ENCODE assay signal across 23 cellular contexts in the genomic region with DNA sequence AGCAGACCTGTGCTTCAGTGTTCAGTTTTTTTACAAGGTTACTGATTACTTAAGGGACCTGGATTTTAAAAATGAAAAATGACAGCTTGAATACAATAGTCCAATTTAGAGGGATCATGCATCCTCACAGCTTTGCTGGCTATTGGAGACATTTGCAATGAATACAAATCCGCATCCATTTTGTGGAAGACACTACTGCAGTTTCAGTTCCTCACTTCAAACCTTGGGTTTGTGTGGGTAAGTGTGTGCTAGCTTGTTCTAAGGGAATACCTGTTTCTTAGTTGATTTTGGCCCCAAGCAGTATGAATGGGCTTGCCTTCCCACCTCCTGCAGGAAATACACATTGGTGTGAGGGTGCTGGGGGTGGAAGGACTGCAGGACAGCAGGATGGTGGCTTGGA.
"Had no signal": no experiment of that assay in that cellular context is flagged by ENCODE, and none has a peak within 500 bp of the region (broad histone marks: within the 10 kb centered on the region; RNA-seq: fewer than 3 reads in every experiment).

No MANE protein-coding gene starts in this region.

- H2AFZ ChIP-seq: neural progenitor cell had no signal

- H3K4me3 ChIP-seq: gastrocnemius medialis, left ventricle myocardium inferior, lung, neural progenitor cell, right lobe of liver, stomach, thyroid gland, upper lobe of right lung had no signal

- H3K36me3 Mint-ChIP-seq: activated naive CD4-positive, alpha-beta T cell treated with anti-CD3 and anti-CD28 coated beads, Interleukin-2, amount 10 ng/mL, durations not matched to agents 7 days and 5 days; activated naive CD8-positive, alpha-beta T cell treated with anti-CD3 and anti-CD28 coated beads, Interleukin-2, amount 10 ng/mL, durations not matched to agents 7 days and 5 days; natural killer cell; neural progenitor cell had no signal

- H3K36me3 ChIP-seq: brain microvascular endothelial cell, gastrocnemius medialis, left ventricle myocardium inferior, neural progenitor cell, right lobe of liver, stomach, thyroid gland, upper lobe of right lung had no signal

- ATAC-seq: effector memory CD8-positive, alpha-beta T cell had no signal

- DNase-seq: activated CD4-positive, alpha-beta T cell treated with anti-CD3 and anti-CD28 coated beads, Interleukin-2, amount 50 U/mL, for 4 hours; activated CD8-positive, alpha-beta memory T cell treated with anti-CD3 and anti-CD28 coated beads, Interleukin-2, amount 50 U/mL, for 4 hours; activated gamma-delta T cell; activated naive CD8-positive, alpha-beta T cell treated with anti-CD3 and anti-CD28 coated beads, Interleukin-2, amount 10 ng/mL, durations not matched to agents 7 days and 5 days; activated T-cell treated with anti-CD3 and anti-CD28 coated beads, Interleukin-2, amount 50 U/mL, for 1 hour; cortex of kidney; gastrocnemius medialis; glutamatergic neuron; islet precursor cell; left ventricle myocardium inferior; natural killer cell; right lobe of liver; stomach; upper lobe of right lung had no signal

- H3K4me1 Mint-ChIP-seq: activated naive CD4-positive, alpha-beta T cell treated with anti-CD3 and anti-CD28 coated beads, Interleukin-2, amount 10 ng/mL, durations not matched to agents 7 days and 5 days; activated naive CD8-positive, alpha-beta T cell treated with anti-CD3 and anti-CD28 coated beads, Interleukin-2, amount 10 ng/mL, durations not matched to agents 7 days and 5 days; natural killer cell had no signal

- H3K27ac Mint-ChIP-seq: activated naive CD4-positive, alpha-beta T cell treated with anti-CD3 and anti-CD28 coated beads, Interleukin-2, amount 10 ng/mL, durations not matched to agents 7 days and 5 days; activated naive CD8-positive, alpha-beta T cell treated with anti-CD3 and anti-CD28 coated beads, Interleukin-2, amount 10 ng/mL, durations not matched to agents 7 days and 5 days; activated T-helper 1 cell treated with anti-CD3 and anti-CD28 coated beads, Interleukin-12 subunit alpha, Interleukin-12 subunit beta, Interleukin-2, Interleukin-4 antibody, amounts not matched to agents 30 ng/mL and 10 ng/mL and 1 ng/mL, durations not matched to agents 14 hours and 24 hours and 36 hours; effector memory CD8-positive, alpha-beta T cell; natural killer cell; neural progenitor cell had no signal

- H3K4me2 ChIP-seq: neural progenitor cell had no signal

- H3K4me1 ChIP-seq: gastrocnemius medialis, left ventricle myocardium inferior, neural progenitor cell, right lobe of liver, stomach, thyroid gland, upper lobe of right lung had no signal

- H3K9ac ChIP-seq: neural progenitor cell had no signal

- H3K9me3 Mint-ChIP-seq: activated naive CD4-positive, alpha-beta T cell treated with anti-CD3 and anti-CD28 coated beads, Interleukin-2, amount 10 ng/mL, durations not matched to agents 7 days and 5 days; activated naive CD8-positive, alpha-beta T cell treated with anti-CD3 and anti-CD28 coated beads, Interleukin-2, amount 10 ng/mL, durations not matched to agents 7 days and 5 days; activated T-helper 1 cell treated with anti-CD3 and anti-CD28 coated beads, Interleukin-12 subunit alpha, Interleukin-12 subunit beta, Interleukin-2, Interleukin-4 antibody, amounts not matched to agents 30 ng/mL and 10 ng/mL and 1 ng/mL, durations not matched to agents 14 hours and 24 hours and 36 hours; effector memory CD8-positive, alpha-beta T cell; natural killer cell had no signal

- H3K27ac ChIP-seq: brain microvascular endothelial cell, gastrocnemius medialis, left ventricle myocardium inferior, neural progenitor cell, right lobe of liver, stomach, thyroid gland, upper lobe of right lung, VCaP had no signal

- H3K4me3 Mint-ChIP-seq: activated naive CD4-positive, alpha-beta T cell treated with anti-CD3 and anti-CD28 coated beads, Interleukin-2, amount 10 ng/mL, durations not matched to agents 7 days and 5 days; activated naive CD8-positive, alpha-beta T cell treated with anti-CD3 and anti-CD28 coated beads, Interleukin-2, amount 10 ng/mL, durations not matched to agents 7 days and 5 days; activated T-helper 1 cell treated with anti-CD3 and anti-CD28 coated beads, Interleukin-12 subunit alpha, Interleukin-12 subunit beta, Interleukin-2, Interleukin-4 antibody, amounts not matched to agents 30 ng/mL and 10 ng/mL and 1 ng/mL, durations not matched to agents 14 hours and 24 hours and 36 hours; effector memory CD8-positive, alpha-beta T cell; natural killer cell; neural progenitor cell had no signal

- FAIRE-seq: astrocyte had no signal

- H3K27me3 ChIP-seq: brain microvascular endothelial cell, gastrocnemius medialis, neural progenitor cell, right lobe of liver, thyroid gland, upper lobe of right lung had no signal

- H3K9me3 ChIP-seq: gastrocnemius medialis, left ventricle myocardium inferior, right lobe of liver, stomach, thyroid gland, upper lobe of right lung had no signal
